In genomic region chr2:128765822-128766221, GRCh38 we compare ENCODE assay signal across 14 cellular contexts.
"Had no signal": no experiment of that assay in that cellular context is flagged by ENCODE, and none has a peak within 500 bp of the region (broad histone marks: within the 10 kb centered on the region; RNA-seq: fewer than 3 reads in every experiment).

No MANE protein-coding gene starts in this region.

- H3K27ac ChIP-seq: brain microvascular endothelial cell, dorsolateral prefrontal cortex, esophagus squamous epithelium, parathyroid adenoma, tibial nerve had no signal

- H2AFZ ChIP-seq: parathyroid adenoma had no signal

- H3K27me3 ChIP-seq: brain microvascular endothelial cell, dorsolateral prefrontal cortex, tibial nerve had no signal

- H3K79me2 ChIP-seq: parathyroid adenoma had no signal

- H3K9ac ChIP-seq: parathyroid adenoma had no signal

- DNase-seq: activated CD4-positive, alpha-beta T cell treated with anti-CD3 and anti-CD28 coated beads, Interleukin-2, amount 50 U/mL, for 1 hour; activated CD4-positive, CD25-positive, alpha-beta regulatory T cell; activated T-cell treated with anti-CD3 and anti-CD28 coated beads for 4 hours; amygdala; brain microvascular endothelial cell; dorsolateral prefrontal cortex; esophagus squamous epithelium; foreskin fibroblast; left colon; stimulated activated naive B cell treated with anti-CD40 and anti-IgM and Interleukin-4, amounts not matched to agents 10 μg/mL and 1 μg/mL and 100 μg/mL, for 72 hours; T-helper 17 cell had no signal

- H3K4me2 ChIP-seq: smooth muscle cell had no signal

- H3K36me3 ChIP-seq: brain microvascular endothelial cell, esophagus squamous epithelium, tibial nerve had no signal

- H3K4me1 ChIP-seq: esophagus squamous epithelium, parathyroid adenoma, tibial nerve had no signal

- H3K4me3 ChIP-seq: dorsolateral prefrontal cortex, esophagus squamous epithelium, smooth muscle cell, tibial nerve had no signal
